Comparison of ENCODE assay signal across 8 cellular contexts in the genomic region with DNA sequence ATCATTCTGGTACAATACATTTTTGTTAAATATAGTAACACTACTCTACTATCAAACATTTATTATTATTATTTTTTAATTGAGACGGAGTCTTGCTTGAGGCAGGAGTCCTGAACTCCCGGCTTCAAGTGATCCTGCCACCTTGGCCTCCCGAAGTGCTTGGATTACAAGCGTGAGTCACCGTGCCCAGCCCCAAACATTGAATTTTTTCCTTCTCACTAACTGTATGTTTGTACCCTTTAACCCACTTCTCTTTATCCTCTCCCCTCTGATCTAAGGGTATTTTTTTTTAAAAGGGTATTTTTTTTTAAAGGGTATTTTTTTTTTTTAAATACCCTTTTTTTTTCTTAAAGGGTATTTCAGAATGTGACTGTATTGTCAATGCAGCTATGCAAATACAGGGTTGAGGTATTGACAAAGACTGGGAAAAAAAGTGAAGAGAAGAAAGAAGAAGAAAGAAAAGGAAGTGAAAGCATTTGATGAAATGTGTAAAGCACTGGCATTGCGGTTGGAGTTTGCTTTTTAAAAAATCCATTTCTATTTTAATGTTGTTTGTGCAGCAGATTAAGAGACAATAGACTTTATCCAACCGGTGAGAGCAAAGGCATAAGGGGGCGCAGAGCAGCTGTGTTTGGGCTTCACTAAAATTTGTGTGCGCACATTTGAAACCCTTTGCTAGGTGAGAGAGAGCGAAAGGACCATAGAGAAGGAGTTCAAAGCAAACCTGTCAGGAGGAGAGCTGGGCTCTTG. TPM values are rescaled to one million over a fixed set of nuclear protein-coding genes. Genes with fewer than 3 reads are reported as not detected.
DNase-seq lines count a peak whose midpoint lies in the region; ATAC-seq and TF ChIP-seq lines count a peak whose summit lies in the region.

No MANE protein-coding gene starts in this region.

- peaks cover 0 to 4% (median 0%) of the 10 kb centered on the region in 7 donors for H3K4me1 Mint-ChIP-seq in naive thymus-derived CD4-positive, alpha-beta T cell
- no peaks in the 10 kb centered on the region for H3K4me1 Mint-ChIP-seq in glutamatergic neuron (ENCODE audit: low read depth, unreplicated experiment)
- H3K4me1 Mint-ChIP-seq in activated naive CD4-positive, alpha-beta T cell treated with anti-CD3 and anti-CD28 coated beads for 36 hours (ENCODE audit: low read depth), result no peaks in the 10 kb centered on the region

- peak; percentile 91 for ATAC-seq in GM18870 (IDR thresholded peaks at IDR 0.05; ENCODE audit: unreplicated experiment)
- peak; percentile 79 for ATAC-seq in HG02798 (IDR thresholded peaks at IDR 0.05; ENCODE audit: poor library complexity, unreplicated experiment)
- ATAC-seq in naive thymus-derived CD4-positive, alpha-beta T cell, result peak; percentile 60
- no peak for ATAC-seq in HG02884 (IDR thresholded peaks at IDR 0.05; ENCODE audit: unreplicated experiment)

- H3K27ac Mint-ChIP-seq in naive thymus-derived CD4-positive, alpha-beta T cell, result no peak overlapping the region
- no peak overlapping the region for H3K27ac Mint-ChIP-seq in glutamatergic neuron (ENCODE audit: unreplicated experiment)
- no peak overlapping the region for H3K27ac Mint-ChIP-seq in activated naive CD4-positive, alpha-beta T cell treated with anti-CD3 and anti-CD28 coated beads for 36 hours

- H3K4me1 ChIP-seq in naive thymus-derived CD4-positive, alpha-beta T cell (ENCODE audit: control insufficient read depth in 2 of 2, insufficient read depth in 2 of 2, low read length in 2 of 2), result no peaks in the 10 kb centered on the region

- DNase-seq in NCI-H345 (lab: John Stamatoyannopoulos, UW), result peak; percentile 25
- DNase-seq in naive thymus-derived CD4-positive, alpha-beta T cell, result no peak
- no peak for DNase-seq in stimulated activated naive CD4-positive, alpha-beta T cell treated with Interleukin-2 at 50 U/mL for 16 hours (lab: John Stamatoyannopoulos, UW)
- no peak for DNase-seq in glutamatergic neuron
- no peak for DNase-seq in activated naive CD4-positive, alpha-beta T cell treated with anti-CD3 and anti-CD28 coated beads for 36 hours

- H3K27me3 Mint-ChIP-seq in naive thymus-derived CD4-positive, alpha-beta T cell, result peaks cover 0 to 15% (median 6%) of the 10 kb centered on the region in 5 donors
- H3K27me3 Mint-ChIP-seq in glutamatergic neuron (ENCODE audit: unreplicated experiment), result peaks cover 3% of the 10 kb centered on the region
- H3K27me3 Mint-ChIP-seq in activated naive CD4-positive, alpha-beta T cell treated with anti-CD3 and anti-CD28 coated beads for 36 hours (ENCODE audit: low read depth), result peaks cover 5% of the 10 kb centered on the region

- H3K27ac ChIP-seq in naive thymus-derived CD4-positive, alpha-beta T cell (ENCODE audit: low read depth, low read length), result no peak overlapping the region

- H3K9me3 ChIP-seq in naive thymus-derived CD4-positive, alpha-beta T cell (ENCODE audit: control insufficient read depth in 2 of 3, low read length in 3 of 3), result peaks cover 0 to 8% (median 0%) of the 10 kb centered on the region in 3 experiments

- CTCF ChIA-PET in naive thymus-derived CD4-positive, alpha-beta T cell (lab: Charles Lee), result no interaction called here
- CTCF ChIA-PET in activated naive CD4-positive, alpha-beta T cell treated with anti-CD3 and anti-CD28 coated beads for 36 hours (lab: Charles Lee), result interaction anchor here (0.6 kb wide), 1 partner anchor 546 kb away, joined by 3 read pairs; no protein-coding TSS in a partner anchor

- intact Hi-C loops in naive thymus-derived CD4-positive, alpha-beta T cell (cut with micrococcal nuclease), result no loop called here
- intact Hi-C loops in activated naive CD4-positive, alpha-beta T cell treated with anti-CD3 and anti-CD28 coated beads for 36 hours (cut with micrococcal nuclease), result no loop called here

- peaks cover 0 to 4% (median 0%) of the 10 kb centered on the region in 5 donors for H3K36me3 Mint-ChIP-seq in naive thymus-derived CD4-positive, alpha-beta T cell
- peaks cover 10% of the 10 kb centered on the region for H3K36me3 Mint-ChIP-seq in glutamatergic neuron (ENCODE audit: unreplicated experiment)
- H3K36me3 Mint-ChIP-seq in activated naive CD4-positive, alpha-beta T cell treated with anti-CD3 and anti-CD28 coated beads for 36 hours (ENCODE audit: low read depth), result no peaks in the 10 kb centered on the region

- TF ChIP-seq CTCF in glutamatergic neuron (IDR thresholded peaks at IDR 0.05; ENCODE audit: partially characterized antibody, unreplicated experiment), result no peak

- H3K9me3 Mint-ChIP-seq in naive thymus-derived CD4-positive, alpha-beta T cell, result peaks cover 0 to 15% (median 6%) of the 10 kb centered on the region in 11 donors
- peaks cover 2% of the 10 kb centered on the region for H3K9me3 Mint-ChIP-seq in glutamatergic neuron (ENCODE audit: unreplicated experiment)
- H3K9me3 Mint-ChIP-seq in activated naive CD4-positive, alpha-beta T cell treated with anti-CD3 and anti-CD28 coated beads for 36 hours, result peaks cover 8% of the 10 kb centered on the region

- no peak overlapping the region for H3K4me3 Mint-ChIP-seq in naive thymus-derived CD4-positive, alpha-beta T cell
- H3K4me3 Mint-ChIP-seq in glutamatergic neuron (ENCODE audit: unreplicated experiment), result no peak overlapping the region
- H3K4me3 Mint-ChIP-seq in activated naive CD4-positive, alpha-beta T cell treated with anti-CD3 and anti-CD28 coated beads for 36 hours, result no peak overlapping the region

- POLR2A ChIA-PET in naive thymus-derived CD4-positive, alpha-beta T cell (lab: Charles Lee), result no interaction called here

- no peak overlapping the region for H3K4me3 ChIP-seq in naive thymus-derived CD4-positive, alpha-beta T cell (ENCODE audit: low read length)

- no peaks in the 10 kb centered on the region for H3K36me3 ChIP-seq in naive thymus-derived CD4-positive, alpha-beta T cell (ENCODE audit: control insufficient read depth in 2 of 3, insufficient read depth in 3 of 3, low read length in 3 of 3)

- no peaks in the 10 kb centered on the region for H3K27me3 ChIP-seq in naive thymus-derived CD4-positive, alpha-beta T cell (ENCODE audit: control insufficient read depth in 2 of 2, insufficient read depth in 2 of 2, low read length in 2 of 2)

RNA-seq across cellular contexts. Expression of a gene that starts 42.3 kb away (rescaled TPM):
- total RNA-seq in naive thymus-derived CD4-positive, alpha-beta T cell, result 1 to 10 TPM in 1 of 5 experiments, under 1 TPM in 2, not detected in 2; 0.08 to 3.6 (median 0.24) TPM
- not detected for polyA plus RNA-seq in naive thymus-derived CD4-positive, alpha-beta T cell
- 10.0 TPM for total RNA-seq in glutamatergic neuron (ENCODE audit: unreplicated experiment)
- not detected for total RNA-seq in activated naive CD4-positive, alpha-beta T cell treated with anti-CD3 and anti-CD28 coated beads for 36 hours
